Comparison of ENCODE assay signal across 2 cellular contexts in the genomic region with DNA sequence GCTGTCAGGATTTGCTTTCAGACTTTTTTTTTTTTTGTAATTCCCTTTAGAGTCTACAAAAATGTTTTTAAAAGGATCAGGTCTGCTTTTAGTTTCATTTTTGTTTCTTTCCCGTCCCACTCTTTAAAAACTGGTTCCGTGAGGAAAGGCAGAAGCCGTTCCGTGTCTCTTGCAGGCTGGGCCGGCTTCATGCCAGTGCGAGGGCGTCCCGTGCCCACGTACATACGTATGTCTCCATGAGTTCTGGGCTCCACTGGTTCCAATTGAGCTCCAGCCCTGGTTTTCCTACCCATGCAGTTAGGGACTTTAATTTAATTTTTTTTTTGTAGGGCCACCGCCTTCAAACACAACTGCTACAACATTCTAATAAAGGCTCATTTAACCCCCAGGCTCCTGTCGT.
TF ChIP-seq lines count a peak whose summit lies in the region.

No MANE protein-coding gene starts in this region.

TF ChIP-seq in HCT116, 20 proteins besides CTCF, POLR2A, EP300 and RAD21:
- TF ChIP-seq CBX3 (IDR thresholded peaks at IDR 0.05; ENCODE audit: low read depth) (no peak), REST (IDR thresholded peaks at IDR 0.05; ENCODE audit: low read depth) (no peak), ZNF274 (IDR thresholded peaks at IDR 0.05; ENCODE audit: low read depth, low read length) (no peak), JUND (IDR thresholded peaks at IDR 0.05) (no peak), ELF1 (IDR thresholded peaks at IDR 0.05; ENCODE audit: borderline replicate concordance, low read depth) (no peak), FOSL1 (IDR thresholded peaks at IDR 0.05; ENCODE audit: low read depth) (no peak)
- TF ChIP-seq, protein P1, sequence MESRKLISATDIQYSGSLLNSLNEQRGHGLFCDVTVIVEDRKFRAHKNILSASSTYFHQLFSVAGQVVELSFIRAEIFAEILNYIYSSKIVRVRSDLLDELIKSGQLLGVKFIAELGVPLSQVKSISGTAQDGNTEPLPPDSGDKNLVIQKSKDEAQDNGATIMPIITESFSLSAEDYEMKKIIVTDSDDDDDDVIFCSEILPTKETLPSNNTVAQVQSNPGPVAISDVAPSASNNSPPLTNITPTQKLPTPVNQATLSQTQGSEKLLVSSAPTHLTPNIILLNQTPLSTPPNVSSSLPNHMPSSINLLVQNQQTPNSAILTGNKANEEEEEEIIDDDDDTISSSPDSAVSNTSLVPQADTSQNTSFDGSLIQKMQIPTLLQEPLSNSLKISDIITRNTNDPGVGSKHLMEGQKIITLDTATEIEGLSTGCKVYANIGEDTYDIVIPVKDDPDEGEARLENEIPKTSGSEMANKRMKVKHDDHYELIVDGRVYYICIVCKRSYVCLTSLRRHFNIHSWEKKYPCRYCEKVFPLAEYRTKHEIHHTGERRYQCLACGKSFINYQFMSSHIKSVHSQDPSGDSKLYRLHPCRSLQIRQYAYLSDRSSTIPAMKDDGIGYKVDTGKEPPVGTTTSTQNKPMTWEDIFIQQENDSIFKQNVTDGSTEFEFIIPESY (IDR thresholded peaks at IDR 0.05; ENCODE audit: extremely low read depth, insufficient replicate concordance, low read length) = no peak

TF ChIP-seq in GM12878, 131 proteins besides CTCF, POLR2A, EP300 and RAD21:
- TF ChIP-seq POLR2AphosphoS2 (IDR thresholded peaks at IDR 0.05; ENCODE audit: low read depth, low read length) (no peak), LARP7 (IDR thresholded peaks at IDR 0.05) (no peak), HDAC2 (IDR thresholded peaks at IDR 0.05) (no peak), CREM (IDR thresholded peaks at IDR 0.05; ENCODE audit: low read depth) (no peak), PAX5 (IDR thresholded peaks at IDR 0.05; ENCODE audit: borderline replicate concordance, low read depth, low read length) (no peak), IRF5 (IDR thresholded peaks at IDR 0.05; ENCODE audit: borderline replicate concordance) (no peak), ESRRA (IDR thresholded peaks at IDR 0.05; ENCODE audit: low read length) (no peak), CHD1 (IDR thresholded peaks at IDR 0.05; ENCODE audit: low read depth, low read length) (no peak)
